ENCODE assay signal across 17 cellular contexts in the genomic region with DNA sequence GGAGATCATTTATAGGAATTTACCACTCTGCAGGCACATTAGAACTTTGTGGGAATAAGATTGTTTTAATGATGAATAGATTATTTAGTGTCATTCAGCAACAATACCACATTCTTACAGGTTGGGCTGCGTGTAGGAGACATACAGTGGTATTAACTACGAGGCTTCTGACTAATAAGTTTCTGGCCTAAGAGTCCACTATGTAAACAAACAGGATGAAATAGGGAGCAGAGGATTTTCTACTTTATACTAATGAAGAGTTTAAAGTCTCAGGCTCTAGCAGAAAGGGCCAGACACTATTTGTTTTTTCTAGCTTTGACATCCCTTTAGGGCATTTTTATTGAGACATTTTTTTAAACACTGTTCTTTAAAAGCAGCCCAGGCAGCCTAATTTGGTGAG.
DNase-seq lines count a peak whose midpoint lies in the region; ATAC-seq and TF ChIP-seq lines count a peak whose summit lies in the region.
"Had no signal": no experiment of that assay in that cellular context is flagged by ENCODE, and none has a peak within 500 bp of the region (broad histone marks: within the 10 kb centered on the region; RNA-seq: fewer than 3 reads in every experiment).

No MANE protein-coding gene starts in this region.

- intact Hi-C loops in vagina (cut with DNase I) = no loop called here

- TF ChIP-seq CTCF in vagina (IDR thresholded peaks at IDR 0.05) = no peak

- peak overlapping the region; percentile 19 for H3K27ac ChIP-seq in muscle layer of colon (ENCODE audit: low read depth, low read length)
- peak overlapping the region; percentile 54 for H3K27ac ChIP-seq in vagina
- H3K27ac ChIP-seq: RWPE1, SJCRH30 had no signal

- H3K9ac ChIP-seq in muscle layer of colon (ENCODE audit: low read length) = no peak overlapping the region

- H3K36me3 ChIP-seq in muscle layer of colon (ENCODE audit: insufficient read depth, low read length) (no peaks in the 10 kb centered on the region), vagina (no peaks in the 10 kb centered on the region)
- H3K36me3 ChIP-seq: SJCRH30 had no signal

- TF ChIP-seq POLR2A in vagina (IDR thresholded peaks at IDR 0.05) = no peak

- peak; percentile 47 for DNase-seq in RPMI7951 (ENCODE audit: low read depth)
- no peak for DNase-seq in vagina (ENCODE audit: extremely low spot score in 2 of 2)
- DNase-seq in stimulated activated CD4-positive, alpha-beta T cell treated with anti-CD3 and anti-CD28 coated beads, Interleukin-4, amount 100 ng/mL, for 4 hours = no peak
- no peak for DNase-seq in inferior parietal cortex (ENCODE audit: extremely low spot score)
- no peak for DNase-seq in SKM-1 treated with dmso at 0.1 percent for 144 hours (lab: John Stamatoyannopoulos, UW; ENCODE audit: unreplicated experiment)
- DNase-seq: ACHN; CD4-positive, alpha-beta T cell; H7; NCI-H1417; NCI-H2029; NCI-H2171 treated with DMSO at 0.1 percent for 48 hours; NCI-H446 treated with DMSO at 0.1 percent for 48 hours; NCI-H748 treated with DMSO at 0.1 percent for 48 hours had no signal

- H3K4me1 ChIP-seq in muscle layer of colon (ENCODE audit: insufficient read depth, low read length) (peaks cover 69% of the 10 kb centered on the region), vagina (peaks cover 43% of the 10 kb centered on the region)

- peak; percentile 44 for ATAC-seq in esophagus mucosa

- H3K4me3 ChIP-seq in muscle layer of colon (ENCODE audit: low read depth in 1 of 2, low read length in 2 of 2) (no peak overlapping the region), vagina (no peak overlapping the region)
- H3K4me3 ChIP-seq: SJCRH30 had no signal

- H3K27me3 ChIP-seq in muscle layer of colon (ENCODE audit: control insufficient read depth in 1 of 2, insufficient read depth in 2 of 2, low read length in 2 of 2) (no peaks in the 10 kb centered on the region), vagina (no peaks in the 10 kb centered on the region)
- H3K27me3 ChIP-seq: SJCRH30 had no signal

- no peaks in the 10 kb centered on the region for H3K9me3 ChIP-seq in muscle layer of colon (ENCODE audit: low read length)
- no peaks in the 10 kb centered on the region for H3K9me3 ChIP-seq in vagina
- H3K9me3 ChIP-seq: SJCRH30 had no signal
